ENCODE assay signal across 22 cellular contexts in the genomic region with DNA sequence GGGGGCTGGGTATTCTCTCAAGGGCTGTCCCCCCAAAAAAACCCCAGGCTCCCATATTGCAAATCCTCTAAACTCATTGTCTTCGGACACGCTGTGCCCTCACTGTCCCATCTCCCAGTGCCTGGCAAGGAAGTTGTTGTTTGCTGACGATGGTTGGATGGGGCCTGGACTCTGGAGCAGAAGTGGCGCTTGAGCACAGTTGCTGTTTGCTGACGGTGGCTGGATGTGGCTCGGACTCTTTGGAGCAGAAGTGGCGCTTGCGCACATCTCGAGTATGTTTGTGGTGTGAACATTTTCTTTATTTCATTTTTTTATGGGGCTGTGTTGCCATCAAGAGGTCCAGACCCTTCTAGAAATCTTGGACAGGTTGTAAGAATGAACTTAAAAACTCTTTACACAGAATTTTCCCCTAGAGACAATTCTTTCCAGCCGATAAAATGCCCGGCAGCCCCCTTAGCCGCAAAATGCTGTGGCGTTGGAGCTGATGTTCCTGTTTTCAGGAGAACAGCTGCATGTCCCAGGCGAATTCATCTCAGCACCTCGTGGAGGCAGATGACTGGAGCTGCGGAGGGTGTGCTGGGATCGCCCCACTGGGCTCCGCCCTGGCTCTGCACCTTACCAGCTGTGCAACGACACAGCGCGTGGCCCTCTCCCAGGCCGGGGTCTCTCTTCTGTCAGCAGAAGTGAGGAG.
"Had no signal": no experiment of that assay in that cellular context is flagged by ENCODE, and none has a peak within 500 bp of the region (broad histone marks: within the 10 kb centered on the region; RNA-seq: fewer than 3 reads in every experiment).

No MANE protein-coding gene starts in this region.

- ATAC-seq: activated CD4-positive, alpha-beta T cell treated with anti-CD3 and anti-CD28 coated beads for 36 hours; activated T-helper 17 cell treated with anti-CD3 and anti-CD28 coated beads, Interleukin-2, amount 50 U/mL, for 72 hours had no signal

- H3K27ac ChIP-seq: Peyer's patch, VCaP had no signal

- H3K4me1 Mint-ChIP-seq: activated CD4-positive, alpha-beta memory T cell treated with anti-CD3 and anti-CD28 coated beads, Interleukin-2, amount 10 ng/mL, durations not matched to agents 7 days and 5 days; activated CD4-positive, alpha-beta T cell treated with anti-CD3 and anti-CD28 coated beads for 36 hours; activated T-helper 17 cell treated with anti-CD3 and anti-CD28 coated beads, Interleukin-2, amount 50 U/mL, for 72 hours had no signal

- H3K4me3 Mint-ChIP-seq: activated CD4-positive, alpha-beta memory T cell treated with anti-CD3 and anti-CD28 coated beads, Interleukin-2, amount 10 ng/mL, durations not matched to agents 7 days and 5 days; activated CD4-positive, alpha-beta T cell treated with anti-CD3 and anti-CD28 coated beads for 36 hours; activated naive CD4-positive, alpha-beta T cell treated with anti-CD3 and anti-CD28 coated beads for 36 hours; activated naive CD8-positive, alpha-beta T cell; activated T-helper 17 cell treated with anti-CD3 and anti-CD28 coated beads, Interleukin-2, amount 50 U/mL, for 72 hours had no signal

- H3K27me3 ChIP-seq: Peyer's patch had no signal

- H3K9me3 ChIP-seq: Peyer's patch, SK-N-SH had no signal

- H3K4me3 ChIP-seq: Peyer's patch had no signal

- H3K36me3 ChIP-seq: Peyer's patch had no signal

- H3K27ac Mint-ChIP-seq: activated CD4-positive, alpha-beta memory T cell treated with anti-CD3 and anti-CD28 coated beads, Interleukin-2, amount 10 ng/mL, durations not matched to agents 7 days and 5 days; activated CD4-positive, alpha-beta T cell treated with anti-CD3 and anti-CD28 coated beads for 36 hours; activated naive CD4-positive, alpha-beta T cell treated with anti-CD3 and anti-CD28 coated beads for 36 hours; activated naive CD8-positive, alpha-beta T cell; activated T-helper 17 cell treated with anti-CD3 and anti-CD28 coated beads, Interleukin-2, amount 50 U/mL, for 72 hours had no signal

- H3K4me1 ChIP-seq: Peyer's patch had no signal

- H3K36me3 Mint-ChIP-seq: activated naive CD8-positive, alpha-beta T cell had no signal

- H3K27me3 Mint-ChIP-seq: activated CD4-positive, alpha-beta memory T cell treated with anti-CD3 and anti-CD28 coated beads, Interleukin-2, amount 10 ng/mL, durations not matched to agents 7 days and 5 days; activated CD4-positive, alpha-beta T cell treated with anti-CD3 and anti-CD28 coated beads for 36 hours; activated naive CD8-positive, alpha-beta T cell; activated T-helper 17 cell treated with anti-CD3 and anti-CD28 coated beads, Interleukin-2, amount 50 U/mL, for 72 hours; brain had no signal

- DNase-seq: activated CD4-positive, alpha-beta memory T cell treated with anti-CD3 and anti-CD28 coated beads, Interleukin-2, amount 10 ng/mL, durations not matched to agents 7 days and 5 days; activated CD4-positive, alpha-beta T cell treated with anti-CD3 and anti-CD28 coated beads for 36 hours; activated CD4-positive, alpha-beta T cell treated with anti-CD3 and anti-CD28 coated beads, Interleukin-2, amount 50 U/mL, for 1 hour; activated gamma-delta T cell; activated naive CD4-positive, alpha-beta T cell treated with anti-CD3 and anti-CD28 coated beads for 36 hours; activated T-cell treated with anti-CD3 and anti-CD28 coated beads for 4 hours; activated T-cell treated with anti-CD3 and anti-CD28 coated beads, Interleukin-2, amount 50 U/mL, for 48 hours; amygdala; KG1; NCI-H1092; NCI-H1417; NCI-H2029 treated with DMSO at 0.1 percent for 48 hours; NCI-H345; NCI-H524; Peyer's patch; SIG-M5; SK-N-SH; T-helper 1 cell had no signal
